Comparison of ENCODE assay signal across 9 cellular contexts in the genomic region with DNA sequence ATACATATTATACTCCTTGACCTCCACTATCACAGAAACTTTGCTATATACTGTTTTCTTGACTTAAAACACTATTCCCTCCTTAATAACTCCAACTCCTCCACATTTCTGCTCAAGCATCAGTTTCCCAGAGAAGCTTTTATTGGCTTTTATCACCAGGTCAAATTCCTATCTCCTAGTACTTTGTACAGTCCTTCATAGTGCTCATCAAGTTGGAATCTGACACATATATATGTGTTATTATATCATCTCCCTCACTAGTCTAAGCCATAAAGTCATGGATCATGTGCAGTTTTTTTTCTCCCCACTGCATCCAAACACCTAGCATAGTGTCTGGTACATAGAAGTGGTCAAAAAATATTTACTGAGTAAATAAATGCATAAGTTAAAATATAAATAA. TPM values are rescaled to one million over a fixed set of nuclear protein-coding genes. Genes with fewer than 3 reads are reported as not detected.
"Had no signal": no experiment of that assay in that cellular context is flagged by ENCODE, and none has a peak within 500 bp of the region (broad histone marks: within the 10 kb centered on the region; RNA-seq: fewer than 3 reads in every experiment).

No MANE protein-coding gene starts in this region.

- DNase-seq: GM23248, GOT3, H7, HFFc6, IMR-90 had no signal

- H3K4me3 ChIP-seq: GM23248, HAP-1 had no signal

- H3K9me3 ChIP-seq: HAP-1 had no signal

- H3K36me3 ChIP-seq: HAP-1 had no signal

- ATAC-seq: HCT116 had no signal

- H3K27ac ChIP-seq: GM23248 had no signal

RNA-seq across cellular contexts. Expression of gene BHMT, which starts 59.1 kb away (rescaled TPM):
- total RNA-seq: GM23248, H4, HFFc6, HT-29, IMR-90 had no signal
